Comparison of ENCODE assay signal across 11 cellular contexts in genomic region chr7:113119429-113119828, GRCh38. TPM values are rescaled to one million over a fixed set of nuclear protein-coding genes. Genes with fewer than 3 reads are reported as not detected.
DNase-seq lines count a peak whose midpoint lies in the region; ATAC-seq lines count a peak whose summit lies in the region.
"Had no signal": no experiment of that assay in that cellular context is flagged by ENCODE, and none has a peak within 500 bp of the region (broad histone marks: within the 10 kb centered on the region; RNA-seq: fewer than 3 reads in every experiment).

No MANE protein-coding gene starts in this region.

- no peak overlapping the region for H2AFZ ChIP-seq in trophoblast cell (ENCODE audit: insufficient read depth, low read length, poor library complexity)

- H3K23ac ChIP-seq in trophoblast cell (ENCODE audit: low read length), result no peak overlapping the region

- no peak for ATAC-seq in central memory CD8-positive, alpha-beta T cell (replicated peaks; ENCODE audit: extremely low read depth, poor library complexity, severe bottlenecking)
- no peak for ATAC-seq in HG03175 (IDR thresholded peaks at IDR 0.05; ENCODE audit: unreplicated experiment)

- H3K79me1 ChIP-seq in trophoblast cell (ENCODE audit: low read length), result peaks cover 3% of the 10 kb centered on the region

- no peak overlapping the region for H3K4me3 ChIP-seq in trophoblast cell (ENCODE audit: low read depth, low read length)

- H2BK120ac ChIP-seq in trophoblast cell (ENCODE audit: insufficient read depth, low read length, poor library complexity), result peak overlapping the region; percentile 51

- peaks cover 7% of the 10 kb centered on the region for H3K36me3 Mint-ChIP-seq in T-helper 2 cell treated with Interferon-gamma antibody and Interleukin-4, amounts not matched to agents 5 μg/mL and 100 μg/mL, for 36 hours (ENCODE audit: low read depth)
- peaks cover 6% of the 10 kb centered on the region for H3K36me3 Mint-ChIP-seq in central memory CD8-positive, alpha-beta T cell (ENCODE audit: insufficient read depth)

- no peak overlapping the region for H3K27ac Mint-ChIP-seq in T-helper 2 cell treated with Interferon-gamma antibody and Interleukin-4, amounts not matched to agents 5 μg/mL and 100 μg/mL, for 36 hours
- H3K27ac Mint-ChIP-seq in central memory CD8-positive, alpha-beta T cell (ENCODE audit: low read depth), result peak overlapping the region; percentile 86

- H3K4me2 ChIP-seq in trophoblast cell (ENCODE audit: low read length), result no peak overlapping the region

- H3K9me3 Mint-ChIP-seq in T-helper 2 cell treated with Interferon-gamma antibody and Interleukin-4, amounts not matched to agents 5 μg/mL and 100 μg/mL, for 36 hours, result no peaks in the 10 kb centered on the region
- no peaks in the 10 kb centered on the region for H3K9me3 Mint-ChIP-seq in central memory CD8-positive, alpha-beta T cell

- no peak overlapping the region for H2BK12ac ChIP-seq in trophoblast cell (ENCODE audit: low read length)

- no peak overlapping the region for H4K12ac ChIP-seq in trophoblast cell (ENCODE audit: low read depth, low read length)

- WGBS in trophoblast cell (ENCODE audit: extremely low coverage, insufficient coverage, insufficient read length), result no CpG with 5 or more reads among the region's 6 CpGs

- H3K14ac ChIP-seq in trophoblast cell (ENCODE audit: low read length), result no peak overlapping the region

- H2BK5ac ChIP-seq in trophoblast cell (ENCODE audit: low read depth, low read length, poor library complexity), result no peak overlapping the region

- no peaks in the 10 kb centered on the region for H3K79me2 ChIP-seq in trophoblast cell (ENCODE audit: control insufficient read depth, insufficient read depth, low read length, poor library complexity)

- H4K91ac ChIP-seq in trophoblast cell (ENCODE audit: low read depth, low read length), result peak overlapping the region; percentile 55

- no peak overlapping the region for H3K27ac ChIP-seq in trophoblast cell (ENCODE audit: low read depth, low read length)

- no peaks in the 10 kb centered on the region for H3K36me3 ChIP-seq in trophoblast cell (ENCODE audit: control insufficient read depth in 1 of 2, insufficient read depth in 2 of 2, low read length in 2 of 2)

- H3K27me3 ChIP-seq in trophoblast cell (ENCODE audit: insufficient read depth, low read length), result no peaks in the 10 kb centered on the region
- H3K27me3 ChIP-seq: upper lobe of left lung had no signal

- DNase-seq in T-helper 2 cell treated with Interferon-gamma antibody and Interleukin-4, amounts not matched to agents 5 μg/mL and 100 μg/mL, for 36 hours (ENCODE audit: low spot score), result no peak
- DNase-seq in T-helper 2 cell (no peak), NCI-H1417 (lab: John Stamatoyannopoulos, UW) (peak in 2 of 3 experiments; percentile 47 to 86), trophoblast cell (no peak), NCI-H2029 treated with DMSO at 0.1 percent for 48 hours (lab: John Stamatoyannopoulos, UW) (no peak), DMS53 (lab: John Stamatoyannopoulos, UW) (no peak)
- no peak for DNase-seq in central memory CD8-positive, alpha-beta T cell (ENCODE audit: low spot score in 2 of 2)
- DNase-seq: ACHN, midbrain, upper lobe of left lung had no signal

- H4K8ac ChIP-seq in trophoblast cell (ENCODE audit: low read depth, low read length), result no peak overlapping the region

- no peak overlapping the region for H3K18ac ChIP-seq in trophoblast cell (ENCODE audit: low read length)

- peak overlapping the region; percentile 95 for H3K4me3 Mint-ChIP-seq in T-helper 2 cell treated with Interferon-gamma antibody and Interleukin-4, amounts not matched to agents 5 μg/mL and 100 μg/mL, for 36 hours
- H3K4me3 Mint-ChIP-seq in central memory CD8-positive, alpha-beta T cell, result peak overlapping the region; percentile 86

- H2AK5ac ChIP-seq in trophoblast cell (ENCODE audit: low read length), result no peak overlapping the region

- no peak overlapping the region for H3K4ac ChIP-seq in trophoblast cell (ENCODE audit: low read depth, low read length)

- H3K9ac ChIP-seq in trophoblast cell (ENCODE audit: low read length), result no peak overlapping the region

- no peaks in the 10 kb centered on the region for H3K4me1 ChIP-seq in trophoblast cell (ENCODE audit: control insufficient read depth in 1 of 2, insufficient read depth in 2 of 2, low read length in 2 of 2)

- no peaks in the 10 kb centered on the region for H3K9me3 ChIP-seq in trophoblast cell (ENCODE audit: insufficient read depth, low read depth, low read length)
- H3K9me3 ChIP-seq: upper lobe of left lung had no signal

- no peaks in the 10 kb centered on the region for H3K27me3 Mint-ChIP-seq in T-helper 2 cell treated with Interferon-gamma antibody and Interleukin-4, amounts not matched to agents 5 μg/mL and 100 μg/mL, for 36 hours (ENCODE audit: low read depth)
- H3K27me3 Mint-ChIP-seq in central memory CD8-positive, alpha-beta T cell, result no peaks in the 10 kb centered on the region

- H3K4me1 Mint-ChIP-seq in T-helper 2 cell treated with Interferon-gamma antibody and Interleukin-4, amounts not matched to agents 5 μg/mL and 100 μg/mL, for 36 hours (ENCODE audit: low read depth), result peaks cover 38% of the 10 kb centered on the region
- peaks cover 13% of the 10 kb centered on the region for H3K4me1 Mint-ChIP-seq in central memory CD8-positive, alpha-beta T cell

RNA-seq across cellular contexts. Expression of gene SMIM30, which starts 1.1 kb away (rescaled TPM):
- 91.5 and 92.1 TPM in 2 replicates for polyA plus RNA-seq in trophoblast cell (2013)

RNA-seq across cellular contexts. Expression of gene GPR85, which starts 32.8 kb away (rescaled TPM):
- 0.89 and 0.94 TPM in 2 replicates for polyA plus RNA-seq in trophoblast cell (2013)

Comparison
In these comparisons a context has a peak if more than half of its experiments do, and no peak if none do; other contexts are left out.
1. DNase-seq: peak in NCI-H1417 (2 of 3); none in T-helper 2 cell treated with Interferon-gamma antibody and Interleukin-4, amounts not matched to agents 5 μg/mL and 100 μg/mL, for 36 hours (single experiment), T-helper 2 cell (0 of 5), central memory CD8-positive, alpha-beta T cell (0 of 2), trophoblast cell (0 of 2), NCI-H2029 treated with DMSO at 0.1 percent for 48 hours (single experiment) and DMS53 (single experiment).